Comparison of ENCODE assay signal across 30 cellular contexts in genomic region chr3:133758969-133759739, GRCh38.
"Had no signal": no experiment of that assay in that cellular context is flagged by ENCODE, and none has a peak within 500 bp of the region (broad histone marks: within the 10 kb centered on the region; RNA-seq: fewer than 3 reads in every experiment).

No MANE protein-coding gene starts in this region.

- DNase-seq: activated CD4-positive, alpha-beta memory T cell treated with anti-CD3 and anti-CD28 coated beads, Interleukin-2, amount 10 ng/mL, durations not matched to agents 7 days and 5 days; activated CD4-positive, alpha-beta T cell treated with anti-CD3 and anti-CD28 coated beads for 1 hour; activated CD4-positive, alpha-beta T cell treated with anti-CD3 and anti-CD28 coated beads for 4 hours; activated CD4-positive, alpha-beta T cell treated with anti-CD3 and anti-CD28 coated beads, Interleukin-2, amount 10 ng/mL, durations not matched to agents 7 days and 5 days; activated CD4-positive, alpha-beta T cell treated with anti-CD3 and anti-CD28 coated beads, Interleukin-2, amount 50 U/mL, for 4 hours; activated CD8-positive, alpha-beta memory T cell treated with anti-CD3 and anti-CD28 coated beads, Interleukin-2, amount 50 U/mL, for 48 hours; activated gamma-delta T cell; activated naive CD4-positive, alpha-beta T cell; activated naive CD4-positive, alpha-beta T cell treated with anti-CD3 and anti-CD28 coated beads, Interleukin-2, amount 50 U/mL, for 16 hours; activated T-cell treated with anti-CD3 and anti-CD28 coated beads for 4 hours; activated T-cell treated with anti-CD3 and anti-CD28 coated beads, Interleukin-2, amount 50 U/mL, for 24 hours; activated T-cell treated with anti-CD3 and anti-CD28 coated beads, Interleukin-2, amount 50 U/mL, for 72 hours; amniotic stem cell; anterior cingulate cortex; brain microvascular endothelial cell; dorsolateral prefrontal cortex; effector memory CD4-positive, alpha-beta T cell; erythroblast; foreskin keratinocyte; gastrocnemius medialis; glutamatergic neuron; heart left ventricle; T-helper 2 cell had no signal

- H3K9me3 Mint-ChIP-seq: activated CD4-positive, alpha-beta memory T cell treated with anti-CD3 and anti-CD28 coated beads, Interleukin-2, amount 10 ng/mL, durations not matched to agents 7 days and 5 days; activated CD4-positive, alpha-beta T cell treated with anti-CD3 and anti-CD28 coated beads, Interleukin-2, amount 10 ng/mL, durations not matched to agents 7 days and 5 days; activated T-cell treated with anti-CD3 and anti-CD28 coated beads, Interleukin-2, amount 50 U/mL, for 24 hours; activated T-cell treated with anti-CD3 and anti-CD28 coated beads, Interleukin-2, amount 50 U/mL, for 72 hours; central memory CD8-positive, alpha-beta T cell; dendritic cell treated with granulocyte-macrophage colony-stimulating factor and Interleukin-4, amounts not matched to agents 40 ng/mL and 50 ng/mL, for 4 days had no signal

- H3K9me3 ChIP-seq: esophagus muscularis mucosa, gastrocnemius medialis, heart left ventricle had no signal

- H3K4me3 Mint-ChIP-seq: activated CD4-positive, alpha-beta memory T cell treated with anti-CD3 and anti-CD28 coated beads, Interleukin-2, amount 10 ng/mL, durations not matched to agents 7 days and 5 days; activated CD4-positive, alpha-beta T cell treated with anti-CD3 and anti-CD28 coated beads, Interleukin-2, amount 10 ng/mL, durations not matched to agents 7 days and 5 days; activated naive CD8-positive, alpha-beta T cell; activated T-cell treated with anti-CD3 and anti-CD28 coated beads, Interleukin-2, amount 50 U/mL, for 24 hours; central memory CD8-positive, alpha-beta T cell; dendritic cell treated with granulocyte-macrophage colony-stimulating factor and Interleukin-4, amounts not matched to agents 40 ng/mL and 50 ng/mL, for 4 days had no signal

- H3K4me1 Mint-ChIP-seq: activated CD4-positive, alpha-beta T cell treated with anti-CD3 and anti-CD28 coated beads, Interleukin-2, amount 10 ng/mL, durations not matched to agents 7 days and 5 days; central memory CD8-positive, alpha-beta T cell had no signal

- H3K36me3 ChIP-seq: brain microvascular endothelial cell, esophagus muscularis mucosa, gastrocnemius medialis, heart left ventricle had no signal

- H3K4me3 ChIP-seq: coronary artery, dorsolateral prefrontal cortex, esophagus muscularis mucosa, gastrocnemius medialis, heart left ventricle had no signal

- H3K27ac Mint-ChIP-seq: activated CD4-positive, alpha-beta memory T cell treated with anti-CD3 and anti-CD28 coated beads, Interleukin-2, amount 10 ng/mL, durations not matched to agents 7 days and 5 days; activated CD4-positive, alpha-beta T cell treated with anti-CD3 and anti-CD28 coated beads, Interleukin-2, amount 10 ng/mL, durations not matched to agents 7 days and 5 days; activated naive CD8-positive, alpha-beta T cell; activated T-cell treated with anti-CD3 and anti-CD28 coated beads, Interleukin-2, amount 50 U/mL, for 24 hours; dendritic cell treated with granulocyte-macrophage colony-stimulating factor and Interleukin-4, amounts not matched to agents 40 ng/mL and 50 ng/mL, for 4 days had no signal

- ATAC-seq: foreskin keratinocyte, gastrocnemius medialis, heart left ventricle had no signal

- H3K36me3 Mint-ChIP-seq: activated naive CD8-positive, alpha-beta T cell had no signal

- H3K27me3 ChIP-seq: brain microvascular endothelial cell, dorsolateral prefrontal cortex, esophagus muscularis mucosa, gastrocnemius medialis, heart left ventricle had no signal

- H3K27ac ChIP-seq: brain microvascular endothelial cell, coronary artery, esophagus muscularis mucosa, foreskin keratinocyte, gastrocnemius medialis, heart left ventricle had no signal

- H3K4me1 ChIP-seq: foreskin keratinocyte, gastrocnemius medialis had no signal

- FAIRE-seq: astrocyte, bronchial epithelial cell had no signal
